In genomic region chr11:82864268-82864667, GRCh38 we compare ENCODE assay signal across 9 cellular contexts. TPM values are rescaled to one million over a fixed set of nuclear protein-coding genes. Genes with fewer than 3 reads are reported as not detected.
DNase-seq lines count a peak whose midpoint lies in the region; ATAC-seq, FAIRE-seq and TF ChIP-seq lines count a peak whose summit lies in the region.
"Had no signal": no experiment of that assay in that cellular context is flagged by ENCODE, and none has a peak within 500 bp of the region (broad histone marks: within the 10 kb centered on the region; RNA-seq: fewer than 3 reads in every experiment).

No MANE protein-coding gene starts in this region.

- TF ChIP-seq POLR2A in H54 (IDR thresholded peaks at IDR 0.05; ENCODE audit: low read depth, low read length) (no peak), prostate gland (IDR thresholded peaks at IDR 0.05) (no peak)

- H3K27ac Mint-ChIP-seq in activated CD4-positive, alpha-beta T cell treated with anti-CD3 and anti-CD28 coated beads, Interleukin-2, amount 10 ng/mL, durations not matched to agents 7 days and 5 days: no peak overlapping the region
- no peak overlapping the region for H3K27ac Mint-ChIP-seq in effector memory CD8-positive, alpha-beta T cell
- H3K27ac Mint-ChIP-seq in activated CD8-positive, alpha-beta memory T cell treated with anti-CD3 and anti-CD28 coated beads, Interleukin-2, amount 10 ng/mL, durations not matched to agents 7 days and 5 days: no peak overlapping the region

- H3K27me3 ChIP-seq in prostate gland (replicated peaks; ENCODE audit: insufficient read depth): no peaks in the 10 kb centered on the region
- H3K27me3 ChIP-seq: neutrophil had no signal

- no peak overlapping the region for H3K27ac ChIP-seq in prostate gland
- H3K27ac ChIP-seq: neutrophil had no signal

- H3K36me3 ChIP-seq in prostate gland: no peaks in the 10 kb centered on the region

- CTCF ChIA-PET in activated CD4-positive, alpha-beta T cell treated with anti-CD3 and anti-CD28 coated beads, Interleukin-2, amount 10 ng/mL, durations not matched to agents 7 days and 5 days (lab: Charles Lee): no interaction called here
- CTCF ChIA-PET in activated CD8-positive, alpha-beta memory T cell treated with anti-CD3 and anti-CD28 coated beads, Interleukin-2, amount 10 ng/mL, durations not matched to agents 7 days and 5 days (lab: Charles Lee): no interaction called here

- H3K4me3 Mint-ChIP-seq in activated CD4-positive, alpha-beta T cell treated with anti-CD3 and anti-CD28 coated beads, Interleukin-2, amount 10 ng/mL, durations not matched to agents 7 days and 5 days: no peak overlapping the region
- H3K4me3 Mint-ChIP-seq in effector memory CD8-positive, alpha-beta T cell: no peak overlapping the region
- H3K4me3 Mint-ChIP-seq in activated CD8-positive, alpha-beta memory T cell treated with anti-CD3 and anti-CD28 coated beads, Interleukin-2, amount 10 ng/mL, durations not matched to agents 7 days and 5 days: no peak overlapping the region

- DNase-seq in COLO829 (ENCODE audit: low spot score): peak; percentile 84
- peak; percentile 50 for DNase-seq in H54 (ENCODE audit: insufficient read length, low spot score)
- DNase-seq in NCI-H510A treated with DMSO at 0.1 percent for 48 hours (lab: John Stamatoyannopoulos, UW): peak; percentile 34
- peak; percentile 31 for DNase-seq in activated CD4-positive, alpha-beta T cell treated with anti-CD3 and anti-CD28 coated beads, Interleukin-2, amount 10 ng/mL, durations not matched to agents 7 days and 5 days
- peak; percentile 56 to 92 (median 82) for DNase-seq in head of caudate nucleus
- DNase-seq in prostate gland (ENCODE audit: low spot score): peak; percentile 7
- DNase-seq in effector memory CD8-positive, alpha-beta T cell: no peak
- DNase-seq in activated CD8-positive, alpha-beta memory T cell treated with anti-CD3 and anti-CD28 coated beads, Interleukin-2, amount 10 ng/mL, durations not matched to agents 7 days and 5 days: no peak

- no peaks in the 10 kb centered on the region for H3K36me3 Mint-ChIP-seq in activated CD4-positive, alpha-beta T cell treated with anti-CD3 and anti-CD28 coated beads, Interleukin-2, amount 10 ng/mL, durations not matched to agents 7 days and 5 days (ENCODE audit: low read depth)
- H3K36me3 Mint-ChIP-seq in effector memory CD8-positive, alpha-beta T cell (ENCODE audit: insufficient read depth): no peaks in the 10 kb centered on the region
- no peaks in the 10 kb centered on the region for H3K36me3 Mint-ChIP-seq in activated CD8-positive, alpha-beta memory T cell treated with anti-CD3 and anti-CD28 coated beads, Interleukin-2, amount 10 ng/mL, durations not matched to agents 7 days and 5 days

- intact Hi-C loops in head of caudate nucleus (cut with DNase I): loop anchor here (2.0 to 5.0 kb wide), 2 partner anchors 132 to 145 kb away; partner anchors contain the start of gene FAM181B
- intact Hi-C loops in prostate gland (cut with DNase I): loop anchor here (5.0 kb wide), 1 partner anchor 142 kb away; no protein-coding TSS in a partner anchor

- no peaks in the 10 kb centered on the region for H3K4me1 ChIP-seq in prostate gland (replicated peaks)

- WGBS in prostate gland: 16% methylated on average over 5 of the region's 5 CpGs

- ATAC-seq in effector memory CD8-positive, alpha-beta T cell (replicated peaks): no peak
- ATAC-seq in activated CD8-positive, alpha-beta memory T cell treated with anti-CD3 and anti-CD28 coated beads, Interleukin-2, amount 10 ng/mL, durations not matched to agents 7 days and 5 days: no peak

- FAIRE-seq in H54 (lab: Jason Lieb, UNC): peak; percentile 97

- H3K4me1 Mint-ChIP-seq in activated CD4-positive, alpha-beta T cell treated with anti-CD3 and anti-CD28 coated beads, Interleukin-2, amount 10 ng/mL, durations not matched to agents 7 days and 5 days: peaks cover 11% of the 10 kb centered on the region
- peaks cover 2 to 5% of the 10 kb centered on the region in 2 donors for H3K4me1 Mint-ChIP-seq in effector memory CD8-positive, alpha-beta T cell (ENCODE audit: low read depth in 2 of 2)
- H3K4me1 Mint-ChIP-seq in activated CD8-positive, alpha-beta memory T cell treated with anti-CD3 and anti-CD28 coated beads, Interleukin-2, amount 10 ng/mL, durations not matched to agents 7 days and 5 days: peaks cover 9% of the 10 kb centered on the region

- no peaks in the 10 kb centered on the region for H3K9me3 ChIP-seq in prostate gland
- H3K9me3 ChIP-seq: neutrophil had no signal

- peak in 3 of 4 experiments; percentile 23 to 58 (median 41) for TF ChIP-seq CTCF in prostate gland (IDR thresholded peaks at IDR 0.05)

- POLR2A ChIA-PET in activated CD4-positive, alpha-beta T cell treated with anti-CD3 and anti-CD28 coated beads, Interleukin-2, amount 10 ng/mL, durations not matched to agents 7 days and 5 days (lab: Charles Lee): no interaction called here

- H3K4me3 ChIP-seq in prostate gland: no peak overlapping the region

- H3K27me3 Mint-ChIP-seq in activated CD4-positive, alpha-beta T cell treated with anti-CD3 and anti-CD28 coated beads, Interleukin-2, amount 10 ng/mL, durations not matched to agents 7 days and 5 days: peaks cover 7% of the 10 kb centered on the region
- no peaks in the 10 kb centered on the region for H3K27me3 Mint-ChIP-seq in effector memory CD8-positive, alpha-beta T cell
- H3K27me3 Mint-ChIP-seq in activated CD8-positive, alpha-beta memory T cell treated with anti-CD3 and anti-CD28 coated beads, Interleukin-2, amount 10 ng/mL, durations not matched to agents 7 days and 5 days: peaks cover 5% of the 10 kb centered on the region

- H3K9me3 Mint-ChIP-seq in activated CD4-positive, alpha-beta T cell treated with anti-CD3 and anti-CD28 coated beads, Interleukin-2, amount 10 ng/mL, durations not matched to agents 7 days and 5 days: no peaks in the 10 kb centered on the region
- no peaks in the 10 kb centered on the region for H3K9me3 Mint-ChIP-seq in effector memory CD8-positive, alpha-beta T cell
- H3K9me3 Mint-ChIP-seq in activated CD8-positive, alpha-beta memory T cell treated with anti-CD3 and anti-CD28 coated beads, Interleukin-2, amount 10 ng/mL, durations not matched to agents 7 days and 5 days (ENCODE audit: low read depth): no peaks in the 10 kb centered on the region

RNA-seq across cellular contexts. Expression of gene PRCP, which starts 36.0 kb away (rescaled TPM):
- total RNA-seq in activated CD4-positive, alpha-beta T cell treated with anti-CD3 and anti-CD28 coated beads, Interleukin-2, amount 10 ng/mL, durations not matched to agents 7 days and 5 days: 10 to 100 TPM; 22.1 to 22.5 TPM
- total RNA-seq in prostate gland: 10 to 100 TPM; 41.8 to 67.7 TPM
- 10 to 100 TPM; 17.3 to 21.8 TPM for total RNA-seq in activated CD8-positive, alpha-beta memory T cell treated with anti-CD3 and anti-CD28 coated beads, Interleukin-2, amount 10 ng/mL, durations not matched to agents 7 days and 5 days

RNA-seq across cellular contexts. Expression of gene DDIAS, which starts 37.3 kb away (rescaled TPM):
- total RNA-seq in activated CD4-positive, alpha-beta T cell treated with anti-CD3 and anti-CD28 coated beads, Interleukin-2, amount 10 ng/mL, durations not matched to agents 7 days and 5 days: 10 to 100 TPM; 14.7 to 14.8 TPM
- 1 to 10 TPM; 1.3 to 6.5 TPM for total RNA-seq in prostate gland
- 10 to 100 TPM; 12.0 to 16.2 TPM for total RNA-seq in activated CD8-positive, alpha-beta memory T cell treated with anti-CD3 and anti-CD28 coated beads, Interleukin-2, amount 10 ng/mL, durations not matched to agents 7 days and 5 days

Comparison
In these comparisons a context has a peak if more than half of its experiments do, and no peak if none do; other contexts are left out.
1. DNase-seq: peak in COLO829 (single experiment), H54 (single experiment), NCI-H510A treated with DMSO at 0.1 percent for 48 hours (single experiment), activated CD4-positive, alpha-beta T cell treated with anti-CD3 and anti-CD28 coated beads, Interleukin-2, amount 10 ng/mL, durations not matched to agents 7 days and 5 days (single experiment), head of caudate nucleus (42 of 42) and prostate gland (single experiment); none in effector memory CD8-positive, alpha-beta T cell (0 of 3) and activated CD8-positive, alpha-beta memory T cell treated with anti-CD3 and anti-CD28 coated beads, Interleukin-2, amount 10 ng/mL, durations not matched to agents 7 days and 5 days (single experiment).